ENCODE assay signal across 15 cellular contexts in genomic region chr9:133429216-133429613, GRCh38. TPM values are rescaled to one million over a fixed set of nuclear protein-coding genes. Genes with fewer than 3 reads are reported as not detected.
DNase-seq lines count a peak whose midpoint lies in the region; ATAC-seq and TF ChIP-seq lines count a peak whose summit lies in the region.
"Had no signal": no experiment of that assay in that cellular context is flagged by ENCODE, and none has a peak within 500 bp of the region (broad histone marks: within the 10 kb centered on the region; RNA-seq: fewer than 3 reads in every experiment).

No MANE protein-coding gene starts in this region.

- H3K36me3 ChIP-seq in HUES48 (ENCODE audit: control insufficient read depth, insufficient read depth, low read length), result peaks cover 4% of the 10 kb centered on the region; the same call in 1 of the 2 replicates
- no peaks in the 10 kb centered on the region for H3K36me3 ChIP-seq in esophagus squamous epithelium
- H3K36me3 ChIP-seq in osteoblast (ENCODE audit: insufficient read depth, low read length), result no peaks in the 10 kb centered on the region
- H3K36me3 ChIP-seq in ascending aorta, result no peaks in the 10 kb centered on the region
- H3K36me3 ChIP-seq: transverse colon had no signal

- H3K4me1 Mint-ChIP-seq in activated CD8-positive, alpha-beta memory T cell treated with anti-CD3 and anti-CD28 coated beads, Interleukin-2, amount 10 ng/mL, durations not matched to agents 7 days and 5 days, result peaks cover 9% of the 10 kb centered on the region

- peaks cover 23% of the 10 kb centered on the region for H3K27me3 Mint-ChIP-seq in activated CD8-positive, alpha-beta memory T cell treated with anti-CD3 and anti-CD28 coated beads, Interleukin-2, amount 10 ng/mL, durations not matched to agents 7 days and 5 days

- peak; percentile 56 for DNase-seq in 8988T
- no peak for DNase-seq in esophagus squamous epithelium (lab: John Stamatoyannopoulos, UW)
- peak; percentile 81 for DNase-seq in osteoblast (ENCODE audit: insufficient read length, low spot score, missing footprints)
- no peak for DNase-seq in activated CD8-positive, alpha-beta memory T cell treated with anti-CD3 and anti-CD28 coated beads, Interleukin-2, amount 10 ng/mL, durations not matched to agents 7 days and 5 days
- no peak for DNase-seq in ascending aorta (ENCODE audit: low spot score in 2 of 2)
- DNase-seq in foreskin keratinocyte, result no peak
- no peak for DNase-seq in NCI-H446 treated with DMSO at 0.1 percent for 48 hours (lab: John Stamatoyannopoulos, UW)
- DNase-seq: activated CD4-positive, alpha-beta T cell treated with anti-CD3 and anti-CD28 coated beads for 1 hour; activated effector memory CD4-positive, alpha-beta T cell treated with Interleukin-2 at 50 U/mL for 16 hours; CD8-positive, alpha-beta memory T cell; NCI-H1694 treated with DMSO at 0.1 percent for 48 hours; occipital lobe had no signal

- intact Hi-C loops in esophagus squamous epithelium (cut with DNase I), result no loop called here
- intact Hi-C loops in ascending aorta (cut with DNase I), result no loop called here

- no peak overlapping the region for H2AFZ ChIP-seq in osteoblast (ENCODE audit: low read length)

- no peak for TF ChIP-seq POLR2A in esophagus squamous epithelium (IDR thresholded peaks at IDR 0.05)

- H3K79me2 ChIP-seq in osteoblast (ENCODE audit: insufficient read depth, low read length), result no peaks in the 10 kb centered on the region

- H3K27me3 ChIP-seq in HUES48 (ENCODE audit: control insufficient read depth, insufficient read depth, low read length), result peaks cover 12% of the 10 kb centered on the region
- H3K27me3 ChIP-seq in esophagus squamous epithelium, result peaks cover 0 to 54% (median 2%) of the 10 kb centered on the region in 4 donors
- H3K27me3 ChIP-seq in osteoblast (ENCODE audit: insufficient read depth, low read length), result peaks cover 17% of the 10 kb centered on the region
- H3K27me3 ChIP-seq in ascending aorta, result peaks cover 7% of the 10 kb centered on the region
- peaks cover 31% of the 10 kb centered on the region for H3K27me3 ChIP-seq in foreskin keratinocyte

- no peaks in the 10 kb centered on the region for H3K9me3 Mint-ChIP-seq in activated CD8-positive, alpha-beta memory T cell treated with anti-CD3 and anti-CD28 coated beads, Interleukin-2, amount 10 ng/mL, durations not matched to agents 7 days and 5 days (ENCODE audit: low read depth)
- H3K9me3 Mint-ChIP-seq: CD8-positive, alpha-beta memory T cell had no signal

- 3 to 6% methylated on average over 7 to 11 of the region's 17 CpGs for WGBS in esophagus squamous epithelium, 2 donors

- H3K4me2 ChIP-seq in osteoblast (ENCODE audit: insufficient read depth, low read length), result no peak overlapping the region

- peak overlapping the region; percentile 64 for H3K4me3 ChIP-seq in HUES48 (ENCODE audit: low read depth, low read length)
- H3K4me3 ChIP-seq in esophagus squamous epithelium, result peak overlapping the region in 3 of 4 donors; percentile 28 to 66 (median 47)
- no peak overlapping the region for H3K4me3 ChIP-seq in osteoblast (ENCODE audit: insufficient read depth, low read length)
- peak overlapping the region in 1 of 2 donors; percentile 58 for H3K4me3 ChIP-seq in ascending aorta

- H3K36me3 Mint-ChIP-seq in activated CD8-positive, alpha-beta memory T cell treated with anti-CD3 and anti-CD28 coated beads, Interleukin-2, amount 10 ng/mL, durations not matched to agents 7 days and 5 days, result no peaks in the 10 kb centered on the region
- H3K36me3 Mint-ChIP-seq: CD8-positive, alpha-beta memory T cell had no signal

- H3K27ac ChIP-seq in HUES48 (ENCODE audit: low read depth, low read length) (no peak overlapping the region), esophagus squamous epithelium (no peak overlapping the region), osteoblast (ENCODE audit: low read depth, low read length) (no peak overlapping the region), ascending aorta (no peak overlapping the region), foreskin keratinocyte (no peak overlapping the region)
- H3K27ac ChIP-seq: transverse colon had no signal

- ATAC-seq in activated CD8-positive, alpha-beta memory T cell treated with anti-CD3 and anti-CD28 coated beads, Interleukin-2, amount 10 ng/mL, durations not matched to agents 7 days and 5 days, result no peak
- ATAC-seq in foreskin keratinocyte, result no peak

- H3K9ac ChIP-seq in HUES48 (ENCODE audit: low read depth, low read length), result no peak overlapping the region

- TF ChIP-seq CTCF in esophagus squamous epithelium (IDR thresholded peaks at IDR 0.05) (no peak), osteoblast (IDR thresholded peaks at IDR 0.05; ENCODE audit: extremely low read depth, low read depth, low read length) (no peak), ascending aorta (IDR thresholded peaks at IDR 0.05) (no peak), foreskin keratinocyte (conservative IDR thresholded peaks at IDR 0.05) (no peak)

- H3K27ac Mint-ChIP-seq in activated CD8-positive, alpha-beta memory T cell treated with anti-CD3 and anti-CD28 coated beads, Interleukin-2, amount 10 ng/mL, durations not matched to agents 7 days and 5 days, result no peak overlapping the region
- H3K27ac Mint-ChIP-seq: CD8-positive, alpha-beta memory T cell had no signal

- peaks cover 7% of the 10 kb centered on the region; the same call in 1 of the 2 replicates for H3K4me1 ChIP-seq in HUES48 (ENCODE audit: control insufficient read depth, insufficient read depth, low read length)
- peaks cover 0 to 23% (median 9%) of the 10 kb centered on the region in 3 donors for H3K4me1 ChIP-seq in esophagus squamous epithelium
- no peaks in the 10 kb centered on the region for H3K4me1 ChIP-seq in osteoblast (ENCODE audit: insufficient read depth, low read length)
- H3K4me1 ChIP-seq in ascending aorta, result no peaks in the 10 kb centered on the region
- H3K4me1 ChIP-seq in foreskin keratinocyte, result no peaks in the 10 kb centered on the region

- no peak overlapping the region for H3K4me3 Mint-ChIP-seq in activated CD8-positive, alpha-beta memory T cell treated with anti-CD3 and anti-CD28 coated beads, Interleukin-2, amount 10 ng/mL, durations not matched to agents 7 days and 5 days

- CTCF ChIA-PET in activated CD8-positive, alpha-beta memory T cell treated with anti-CD3 and anti-CD28 coated beads, Interleukin-2, amount 10 ng/mL, durations not matched to agents 7 days and 5 days (lab: Charles Lee), result no interaction called here

- H3K9me3 ChIP-seq in HUES48 (ENCODE audit: control insufficient read depth, insufficient read depth, low read length), result no peaks in the 10 kb centered on the region
- no peaks in the 10 kb centered on the region for H3K9me3 ChIP-seq in esophagus squamous epithelium
- no peaks in the 10 kb centered on the region for H3K9me3 ChIP-seq in osteoblast (ENCODE audit: low read depth, low read length)
- H3K9me3 ChIP-seq in ascending aorta, result no peaks in the 10 kb centered on the region
- H3K9me3 ChIP-seq: transverse colon had no signal

- no peaks in the 10 kb centered on the region for H4K20me1 ChIP-seq in osteoblast (ENCODE audit: insufficient read depth, low read length)

RNA-seq across cellular contexts. Expression of gene ADAMTS13, which starts 7.0 kb away (rescaled TPM):
- 1 to 10 TPM in 1 of 4 donors, under 1 TPM in 3; 0.21 to 2.5 (median 0.33) TPM for total RNA-seq in esophagus squamous epithelium
- total RNA-seq in osteoblast, result 1.2 and 1.4 TPM in 2 replicates
- total RNA-seq in activated CD8-positive, alpha-beta memory T cell treated with anti-CD3 and anti-CD28 coated beads, Interleukin-2, amount 10 ng/mL, durations not matched to agents 7 days and 5 days, result 1 to 10 TPM; 2.6 to 2.7 TPM
- 3.5 TPM for total RNA-seq in ascending aorta
- total RNA-seq in foreskin keratinocyte, result 0.28 and 0.65 TPM in 2 replicates
- polyA plus RNA-seq in foreskin keratinocyte, result 0.36 and 0.85 TPM in 2 replicates

RNA-seq across cellular contexts. Expression of gene REXO4, which starts 11.4 kb away (rescaled TPM):
- total RNA-seq in esophagus squamous epithelium, result 10 to 100 TPM; 21.5 to 26.0 (median 21.7) TPM
- total RNA-seq in osteoblast, result 10.6 and 11.9 TPM in 2 replicates
- total RNA-seq in activated CD8-positive, alpha-beta memory T cell treated with anti-CD3 and anti-CD28 coated beads, Interleukin-2, amount 10 ng/mL, durations not matched to agents 7 days and 5 days, result 10 to 100 TPM; 27.5 to 34.1 TPM
- 29.4 TPM for total RNA-seq in ascending aorta
- 21.2 and 25.9 TPM in 2 replicates for total RNA-seq in foreskin keratinocyte
- polyA plus RNA-seq in foreskin keratinocyte, result 26.2 and 30.1 TPM in 2 replicates

RNA-seq across cellular contexts. Expression of gene CACFD1, which starts 30.6 kb away (rescaled TPM):
- 10 to 100 TPM in 1 of 4 donors, 1 to 10 TPM in 3; 5.9 to 13.7 (median 9.1) TPM for total RNA-seq in esophagus squamous epithelium
- 8.0 and 9.0 TPM in 2 replicates for total RNA-seq in osteoblast
- total RNA-seq in activated CD8-positive, alpha-beta memory T cell treated with anti-CD3 and anti-CD28 coated beads, Interleukin-2, amount 10 ng/mL, durations not matched to agents 7 days and 5 days, result 1 to 10 TPM in 1 of 2 experiments, under 1 TPM in 1; 0.38 to 1.1 TPM
- total RNA-seq in ascending aorta, result 24.8 TPM
- total RNA-seq in foreskin keratinocyte, result 2.2 and 3.9 TPM in 2 replicates
- 2.2 and 3.7 TPM in 2 replicates for polyA plus RNA-seq in foreskin keratinocyte

RNA-seq across cellular contexts. Expression of gene SLC2A6, which starts 49.7 kb away (rescaled TPM):
- total RNA-seq in esophagus squamous epithelium (1 to 10 TPM in 1 of 4 donors, under 1 TPM in 3; 0.42 to 1.1 (median 0.85) TPM), osteoblast (25.3 TPM in 2 replicates), ascending aorta (8.7 TPM), foreskin keratinocyte (33.7 and 41.7 TPM in 2 replicates)
- 1 to 10 TPM; 5.5 to 9.9 TPM for total RNA-seq in activated CD8-positive, alpha-beta memory T cell treated with anti-CD3 and anti-CD28 coated beads, Interleukin-2, amount 10 ng/mL, durations not matched to agents 7 days and 5 days
- polyA plus RNA-seq in foreskin keratinocyte, result 30.9 and 37.1 TPM in 2 replicates

RNA-seq across cellular contexts. Expression of gene STKLD1, which starts 53.0 kb away (rescaled TPM):
- under 1 TPM in 1 of 4 donors, not detected in 3; 0.38 TPM for total RNA-seq in esophagus squamous epithelium
- total RNA-seq in osteoblast, result 0.72 and 1.2 TPM in 2 replicates
- 1 to 10 TPM in 1 of 2 experiments, under 1 TPM in 1; 0.20 to 1.4 TPM for total RNA-seq in activated CD8-positive, alpha-beta memory T cell treated with anti-CD3 and anti-CD28 coated beads, Interleukin-2, amount 10 ng/mL, durations not matched to agents 7 days and 5 days
- not detected for total RNA-seq in ascending aorta
- 0.24 and 0.49 TPM in 2 replicates for total RNA-seq in foreskin keratinocyte
- 0.38 and 0.44 TPM in 2 replicates for polyA plus RNA-seq in foreskin keratinocyte
- total RNA-seq: kidney epithelial cell had no signal

Comparison
In these comparisons a context has a peak if more than half of its experiments do, and no peak if none do; other contexts are left out.
1. DNase-seq: peak in 8988T (single experiment) and osteoblast (single experiment); none in esophagus squamous epithelium (single experiment), activated CD8-positive, alpha-beta memory T cell treated with anti-CD3 and anti-CD28 coated beads, Interleukin-2, amount 10 ng/mL, durations not matched to agents 7 days and 5 days (single experiment), ascending aorta (0 of 2), foreskin keratinocyte (0 of 2) and NCI-H446 treated with DMSO at 0.1 percent for 48 hours (single experiment).